ENCODE assay signal across 8 cellular contexts in genomic region chr10:14751576-14752330, GRCh38. TPM values are rescaled to one million over a fixed set of nuclear protein-coding genes. Genes with fewer than 3 reads are reported as not detected.
DNase-seq lines count a peak whose midpoint lies in the region; ATAC-seq and TF ChIP-seq lines count a peak whose summit lies in the region.

No MANE protein-coding gene starts in this region.

- H3K4me3 ChIP-seq in adipocyte (ENCODE audit: low read length) (peak overlapping the region; percentile 52), thyroid gland (replicated peaks in 1 of 3) (no peak overlapping the region)

- H3K27me3 ChIP-seq in adipocyte (replicated peaks; ENCODE audit: control insufficient read depth, insufficient read depth, low read length) (no peaks in the 10 kb centered on the region), thyroid gland (no peaks in the 10 kb centered on the region)

- WGBS in thyroid gland, 2 donors, result 52 to 62% methylated on average over 9 of the region's 9 CpGs

- H3K27ac ChIP-seq in thyroid gland, result peak overlapping the region; percentile 28 to 55 (median 53)

- no peak for TF ChIP-seq CTCF in thyroid gland (IDR thresholded peaks at IDR 0.05)

- TF ChIP-seq POLR2A in thyroid gland (IDR thresholded peaks at IDR 0.05), result no peak

- peak overlapping the region; percentile 75 for H3K9ac ChIP-seq in adipocyte (ENCODE audit: low read length)

- peak; percentile 34 for DNase-seq in adipocyte (ENCODE audit: low read depth)
- DNase-seq in left colon, result peak; percentile 23 to 54
- peak; percentile 14 to 19 for DNase-seq in thyroid gland
- no peak for DNase-seq in activated CD4-positive, CD25-positive, alpha-beta regulatory T cell treated with anti-CD3 and anti-CD28 coated beads, Interleukin-2, amount 50 U/mL, for 72 hours
- no peak for DNase-seq in NCI-H1930 (lab: John Stamatoyannopoulos, UW)
- no peak for DNase-seq in NCI-H146 (lab: John Stamatoyannopoulos, UW)

- H3K36me3 ChIP-seq in adipocyte (ENCODE audit: control insufficient read depth, insufficient read depth, low read length, severe bottlenecking) (no peaks in the 10 kb centered on the region), thyroid gland (no peaks in the 10 kb centered on the region)

- intact Hi-C loops in left colon (cut with DNase I, micrococcal nuclease) (no loop called here), thyroid gland (cut with DNase I) (no loop called here)

- ATAC-seq in HG02642 (IDR thresholded peaks at IDR 0.05; ENCODE audit: poor library complexity, unreplicated experiment) (peak; percentile 61), left colon (no peak), GM21576 (IDR thresholded peaks at IDR 0.05; ENCODE audit: unreplicated experiment) (no peak)

- H3K9me3 ChIP-seq in adipocyte (ENCODE audit: control insufficient read depth, low read length), result no peaks in the 10 kb centered on the region
- H3K9me3 ChIP-seq in thyroid gland, result no peaks in the 10 kb centered on the region

- H3K4me1 ChIP-seq in adipocyte (ENCODE audit: control insufficient read depth, insufficient read depth, low read length) (peaks cover 37% of the 10 kb centered on the region), thyroid gland (peaks cover 7 to 16% of the 10 kb centered on the region in 2 donors)

RNA-seq across cellular contexts. Expression of gene FAM107B, which starts 22.9 kb away (rescaled TPM):
- total RNA-seq in left colon, result 10 to 100 TPM; 55.1 to 87.8 TPM
- 10 to 100 TPM; 12.3 to 41.3 (median 31.8) TPM for total RNA-seq in thyroid gland

Comparison
In these comparisons a context has a peak if more than half of its experiments do, and no peak if none do; other contexts are left out.
1. DNase-seq: peak in adipocyte (single experiment), left colon (2 of 2) and thyroid gland (2 of 2); none in activated CD4-positive, CD25-positive, alpha-beta regulatory T cell treated with anti-CD3 and anti-CD28 coated beads, Interleukin-2, amount 50 U/mL, for 72 hours (single experiment), NCI-H1930 (0 of 2) and NCI-H146 (single experiment).